Comparison of ENCODE assay signal across 9 cellular contexts in the genomic region with DNA sequence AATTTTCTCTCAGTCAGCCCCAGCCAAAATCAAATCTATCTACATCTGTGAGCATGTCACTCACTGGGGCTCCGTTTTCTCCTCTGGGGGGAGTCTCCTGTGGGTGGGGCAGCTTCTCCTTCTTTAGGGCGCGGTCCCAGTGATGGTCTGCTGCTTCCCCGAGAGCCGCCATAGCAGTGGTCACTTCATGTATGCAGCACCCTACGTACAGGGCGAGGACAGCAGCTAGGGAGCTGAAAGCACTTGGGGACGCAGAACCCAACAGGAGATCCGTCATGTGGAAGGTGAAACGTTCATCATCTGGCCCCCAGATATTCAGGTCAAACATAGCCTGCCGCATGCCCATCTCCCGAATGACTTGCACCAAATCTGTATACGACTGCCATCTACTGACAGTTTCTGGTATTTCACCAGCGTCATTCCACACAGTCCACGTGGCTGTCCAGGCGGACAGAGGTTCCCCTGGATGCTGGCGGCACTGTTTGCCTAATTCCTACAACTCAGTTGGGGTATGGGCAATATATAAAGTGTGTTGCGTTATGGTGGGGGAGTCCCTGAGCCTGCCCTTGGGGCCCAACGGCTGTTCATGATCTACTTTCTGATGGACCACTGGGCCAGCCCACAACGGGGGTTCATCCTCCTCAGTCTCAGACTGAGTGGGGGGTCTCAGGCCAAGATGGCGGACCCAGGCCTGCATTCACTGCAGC.
A peak's percentile ranks its signal among the peaks of the same experiment; 100 is the strongest.
DNase-seq lines count a peak whose midpoint lies in the region; FAIRE-seq lines count a peak whose summit lies in the region.
"Had no signal": no experiment of that assay in that cellular context is flagged by ENCODE, and none has a peak within 500 bp of the region (broad histone marks: within the 10 kb centered on the region; RNA-seq: fewer than 3 reads in every experiment).

No MANE protein-coding gene starts in this region.

- H2AK5ac ChIP-seq in mesenchymal stem cell (ENCODE audit: low read length, severe bottlenecking), result no peak overlapping the region

- in situ Hi-C loops in T47D (cut with HindIII; ENCODE audit: low pct_unique_long_range_greater_than_20kb, low sequenced_read_pairs), result no loop called here

- no peak overlapping the region for H2BK12ac ChIP-seq in mesenchymal stem cell (ENCODE audit: low read length in 2 of 2)

- 83% methylated on average over 21 of the region's 21 CpGs for WGBS in mesenchymal stem cell

- H3K9me3 ChIP-seq in mesenchymal stem cell (ENCODE audit: control insufficient read depth, low read length), result no peaks in the 10 kb centered on the region

- H2BK15ac ChIP-seq in mesenchymal stem cell (ENCODE audit: low read depth, poor library complexity, severe bottlenecking), result no peak overlapping the region

- H2BK120ac ChIP-seq in mesenchymal stem cell (ENCODE audit: low read depth, low read length), result no peak overlapping the region

- H3K18ac ChIP-seq in mesenchymal stem cell (ENCODE audit: low read depth in 1 of 2, low read length in 2 of 2), result no peak overlapping the region

- H3K4me3 ChIP-seq in mesenchymal stem cell (ENCODE audit: insufficient read depth in 1 of 2, low read depth in 1 of 2, low read length in 2 of 2), result no peak overlapping the region

- H2BK5ac ChIP-seq in mesenchymal stem cell (ENCODE audit: low read depth, low read length, poor library complexity, severe bottlenecking), result no peak overlapping the region

- no peak overlapping the region for H3K4me2 ChIP-seq in mesenchymal stem cell (ENCODE audit: low read length, poor library complexity, severe bottlenecking)

- H3K27me3 ChIP-seq in mesenchymal stem cell (ENCODE audit: control insufficient read depth in 1 of 2, insufficient read depth in 1 of 2, low read length in 2 of 2), result no peaks in the 10 kb centered on the region

- H4K8ac ChIP-seq in mesenchymal stem cell (ENCODE audit: low read length), result no peak overlapping the region

- DNase-seq in DMS 273 (lab: John Stamatoyannopoulos, UW; ENCODE audit: unreplicated experiment) (peak; percentile 15), DMS 273 treated with DMSO at 0.1 percent for 48 hours (lab: John Stamatoyannopoulos, UW) (no peak), HTR-8/SVneo (ENCODE audit: insufficient read length, low spot score) (peak; percentile 2), T47D (ENCODE audit: low read depth in 1 of 2, low spot score in 1 of 2) (peak; percentile 28 to 87), mesenchymal stem cell (peak; percentile 26), OCI-M2 (lab: John Stamatoyannopoulos, UW; ENCODE audit: unreplicated experiment) (no peak)
- no peak for DNase-seq in activated naive CD4-positive, alpha-beta T cell treated with anti-CD3 and anti-CD28 coated beads, Interleukin-2, amount 50 U/mL, for 16 hours
- DNase-seq in activated CD8-positive, alpha-beta memory T cell treated with anti-CD3 and anti-CD28 coated beads, Interleukin-2, amount 50 U/mL, for 48 hours, result no peak

- FAIRE-seq in HTR-8/SVneo (lab: Jason Lieb, UNC), result peak; percentile 16
- FAIRE-seq: A204.1 had no signal

- H3K27ac ChIP-seq in mesenchymal stem cell (ENCODE audit: low read length, poor library complexity, severe bottlenecking), result no peak overlapping the region

- peaks cover 2% of the 10 kb centered on the region for H3K4me1 ChIP-seq in mesenchymal stem cell (ENCODE audit: control insufficient read depth, insufficient read depth, low read depth, low read length)

- no peak overlapping the region for H3K14ac ChIP-seq in mesenchymal stem cell (ENCODE audit: low read length in 2 of 2)

- H3K9ac ChIP-seq in mesenchymal stem cell (ENCODE audit: low read length), result no peak overlapping the region

- no peaks in the 10 kb centered on the region for H3K36me3 ChIP-seq in mesenchymal stem cell (ENCODE audit: control insufficient read depth in 1 of 2, insufficient read depth in 2 of 2, low read depth in 1 of 2, low read length in 2 of 2)

- H3K4ac ChIP-seq in mesenchymal stem cell (ENCODE audit: low read depth in 1 of 2, low read length in 2 of 2), result no peak overlapping the region

- H2AFZ ChIP-seq in mesenchymal stem cell (ENCODE audit: low read depth, low read length), result no peak overlapping the region

- H3K23ac ChIP-seq in mesenchymal stem cell (ENCODE audit: low read length in 2 of 2), result no peak overlapping the region

- H3K79me1 ChIP-seq in mesenchymal stem cell (replicated peaks; ENCODE audit: low read length, poor library complexity, severe bottlenecking), result no peaks in the 10 kb centered on the region

- H4K91ac ChIP-seq in mesenchymal stem cell (ENCODE audit: low read length), result no peak overlapping the region

Comparison
In these comparisons a context has a peak if more than half of its experiments do, and no peak if none do; other contexts are left out.
1. DNase-seq: peak in DMS 273 (single experiment), HTR-8/SVneo (single experiment), T47D (2 of 2) and mesenchymal stem cell (single experiment); none in DMS 273 treated with DMSO at 0.1 percent for 48 hours (single experiment), OCI-M2 (single experiment), activated naive CD4-positive, alpha-beta T cell treated with anti-CD3 and anti-CD28 coated beads, Interleukin-2, amount 50 U/mL, for 16 hours (single experiment) and activated CD8-positive, alpha-beta memory T cell treated with anti-CD3 and anti-CD28 coated beads, Interleukin-2, amount 50 U/mL, for 48 hours (single experiment).